In the genomic region with DNA sequence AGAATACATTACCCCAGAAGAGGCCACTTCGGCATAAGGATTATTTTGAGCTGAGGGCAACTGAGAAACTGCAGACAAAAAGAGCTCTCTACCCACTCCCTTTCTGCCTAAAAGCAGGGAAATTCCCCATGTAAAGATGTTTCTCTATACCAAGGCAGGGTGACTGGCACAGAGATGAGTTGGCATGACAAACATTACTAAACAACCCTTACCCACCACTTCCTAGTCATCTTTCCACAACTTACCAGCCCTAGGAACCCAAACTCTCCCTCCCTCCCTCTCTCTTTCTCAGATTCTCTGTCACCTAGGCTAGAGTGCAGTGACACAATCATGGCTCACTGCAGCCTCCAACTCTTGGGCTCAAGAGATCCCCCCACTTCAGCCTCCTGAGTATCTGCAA, we compare ENCODE assay signal across 17 cellular contexts.
DNase-seq lines count a peak whose midpoint lies in the region; ATAC-seq and TF ChIP-seq lines count a peak whose summit lies in the region.
"Had no signal": no experiment of that assay in that cellular context is flagged by ENCODE, and none has a peak within 500 bp of the region (broad histone marks: within the 10 kb centered on the region; RNA-seq: fewer than 3 reads in every experiment).

No MANE protein-coding gene starts in this region.

- H3K36me3 ChIP-seq in mammary epithelial cell (ENCODE audit: insufficient read depth, low read length) (no peaks in the 10 kb centered on the region), PC-3 (ENCODE audit: low read depth, low read length) (no peaks in the 10 kb centered on the region)
- H3K36me3 ChIP-seq: SJCRH30 had no signal

- peak; percentile 88 for ATAC-seq in PC-3
- ATAC-seq in activated T-helper 17 cell treated with anti-CD3 and anti-CD28 coated beads, Interleukin-2, amount 50 U/mL, for 72 hours (replicated peaks) = peak; percentile 97
- ATAC-seq in stimulated activated naive CD8-positive, alpha-beta T cell treated with anti-CD3 and anti-CD28 coated beads, Interleukin-15, Interleukin-2, amounts not matched to agents 100 U/mL and 50 U/mL, for 24 hours = peak; percentile 86
- ATAC-seq in GM21367 (IDR thresholded peaks at IDR 0.05; ENCODE audit: unreplicated experiment) = no peak
- no peak for ATAC-seq in HG02763 (IDR thresholded peaks at IDR 0.05; ENCODE audit: unreplicated experiment)
- ATAC-seq: natural killer cell had no signal

- H3K27ac ChIP-seq in mammary epithelial cell (ENCODE audit: insufficient read depth, low read depth, low read length) = no peak overlapping the region
- peak overlapping the region; percentile 77 for H3K27ac ChIP-seq in PC-3 (ENCODE audit: low read length)
- H3K27ac ChIP-seq: esophagus squamous epithelium, SJCRH30 had no signal

- H2AFZ ChIP-seq in mammary epithelial cell (ENCODE audit: low read depth, low read length) = no peak overlapping the region
- H2AFZ ChIP-seq in PC-3 (ENCODE audit: low read length) = no peak overlapping the region

- no peaks in the 10 kb centered on the region for H3K9me3 ChIP-seq in mammary epithelial cell (replicated peaks; ENCODE audit: insufficient read depth, low read length)
- H3K9me3 ChIP-seq in PC-3 (ENCODE audit: low read length) = no peaks in the 10 kb centered on the region
- H3K9me3 ChIP-seq: esophagus squamous epithelium, SJCRH30 had no signal

- BruUV-seq in mammary epithelial cell (replicated peaks; lab: Mats Ljungman, UMichigan) (no TSS peak), MCF 10A (replicated peaks; lab: Mats Ljungman, UMichigan) (no TSS peak), PC-3 (replicated peaks; lab: Mats Ljungman, UMichigan) (no TSS peak)

- in situ Hi-C loops in mammary epithelial cell (cut with MboI; ENCODE audit: low sequenced_read_pairs in 2 of 2) = loop anchor here (5.0 to 25.0 kb wide), 3 partner anchors 230 to 1350 kb away; a partner anchor contains a TSS

- no peaks in the 10 kb centered on the region for H3K79me2 ChIP-seq in mammary epithelial cell (ENCODE audit: insufficient read depth, low read length)
- H3K79me2 ChIP-seq in PC-3 (ENCODE audit: low read length) = no peaks in the 10 kb centered on the region

- H3F3A ChIP-seq in PC-3 (ENCODE audit: low read length, unreplicated experiment) = no peaks in the 10 kb centered on the region

- H3K4me1 ChIP-seq in mammary epithelial cell (ENCODE audit: insufficient read depth, low read length) (no peaks in the 10 kb centered on the region), PC-3 (ENCODE audit: insufficient read depth, low read length) (peaks cover 23% of the 10 kb centered on the region)
- H3K4me1 ChIP-seq: SJCRH30 had no signal

- H4K20me1 ChIP-seq in mammary epithelial cell (ENCODE audit: insufficient read depth, low read length) (no peaks in the 10 kb centered on the region), PC-3 (ENCODE audit: low read length) (no peaks in the 10 kb centered on the region)

- H3K9ac ChIP-seq in mammary epithelial cell (ENCODE audit: insufficient read depth, low read length) (no peak overlapping the region), PC-3 (ENCODE audit: low read length) (no peak overlapping the region)

- intact Hi-C loops in mammary epithelial cell (cut with micrococcal nuclease) = no loop called here
- intact Hi-C loops in MCF 10A (cut with micrococcal nuclease) = no loop called here
- intact Hi-C loops in PC-3 (cut with micrococcal nuclease) = loop anchor here (5.0 to 10.0 kb wide), 3 partner anchors 65 to 403 kb away; no protein-coding TSS in a partner anchor

- H3K27ac Mint-ChIP-seq in MCF 10A (ENCODE audit: low read depth, unreplicated experiment) = no peak overlapping the region
- H3K27ac Mint-ChIP-seq in activated T-helper 17 cell treated with anti-CD3 and anti-CD28 coated beads, Interleukin-2, amount 50 U/mL, for 72 hours = peak overlapping the region; percentile 66
- H3K27ac Mint-ChIP-seq: natural killer cell, type B pancreatic cell had no signal

- CTCF ChIA-PET in mammary epithelial cell (lab: Charles Lee; ENCODE audit: low non-redundant PET) = no interaction called here
- CTCF ChIA-PET in MCF 10A (lab: Yijun Ruan, JAX) = interaction anchor here (0.8 to 9.8 kb wide), 5 partner anchors 13 to 256 kb away, joined by 3 to 200 read pairs (median 4); no protein-coding TSS in a partner anchor
- CTCF ChIA-PET in PC-3 (lab: Charles Lee) = no interaction called here

- no peak overlapping the region for H3K4me3 ChIP-seq in mammary epithelial cell (replicated peaks in 1 of 3; ENCODE audit: insufficient read depth in 1 of 3, low read depth in 2 of 3, low read length in 3 of 3)
- H3K4me3 ChIP-seq in PC-3 (ENCODE audit: low read length) = no peak overlapping the region
- H3K4me3 ChIP-seq: esophagus squamous epithelium, SJCRH30 had no signal

- DNase-seq in mammary epithelial cell (peak; percentile 49), MCF 10A (ENCODE audit: unreplicated experiment) (no peak), PC-3 (peak; percentile 66)
- DNase-seq in stimulated activated naive CD8-positive, alpha-beta T cell treated with anti-CD3 and anti-CD28 coated beads, Interleukin-15, Interleukin-2, amounts not matched to agents 100 U/mL and 50 U/mL, for 24 hours = peak; percentile 8
- DNase-seq: activated gamma-delta T cell treated with Interleukin-2 at 50 U/mL for 16 hours; CD8-positive, alpha-beta memory T cell; DMS53; effector CD8-positive, alpha-beta T cell; esophagus squamous epithelium; natural killer cell; NCI-H1694 treated with DMSO at 0.1 percent for 48 hours; SJCRH30 had no signal

- no peaks in the 10 kb centered on the region for H3K9me2 ChIP-seq in PC-3 (replicated peaks; ENCODE audit: low read length)

- H3K4me1 Mint-ChIP-seq in MCF 10A (ENCODE audit: insufficient read depth, unreplicated experiment) = peaks cover 6% of the 10 kb centered on the region
- peaks cover 14% of the 10 kb centered on the region for H3K4me1 Mint-ChIP-seq in activated T-helper 17 cell treated with anti-CD3 and anti-CD28 coated beads, Interleukin-2, amount 50 U/mL, for 72 hours
- H3K4me1 Mint-ChIP-seq: natural killer cell had no signal

- H3K9me3 Mint-ChIP-seq in MCF 10A (ENCODE audit: unreplicated experiment) = no peaks in the 10 kb centered on the region
- H3K9me3 Mint-ChIP-seq in activated T-helper 17 cell treated with anti-CD3 and anti-CD28 coated beads, Interleukin-2, amount 50 U/mL, for 72 hours = no peaks in the 10 kb centered on the region
- H3K9me3 Mint-ChIP-seq: CD8-positive, alpha-beta memory T cell; IgD-negative memory B cell; natural killer cell; type B pancreatic cell had no signal

- 94% methylated on average over 1 of the region's 1 CpG for WGBS in mammary epithelial cell (ENCODE audit: low coverage, missing lambda C conversion rate)

- TF ChIP-seq CTCF in mammary epithelial cell (conservative IDR thresholded peaks at IDR 0.05 in 1 of 2, IDR thresholded peaks at IDR 0.05 in 1 of 2; ENCODE audit: extremely low read depth in 1 of 2, insufficient read depth in 1 of 2, low read depth in 1 of 2, low read length in 2 of 2) (no peak), MCF 10A (IDR thresholded peaks at IDR 0.05; ENCODE audit: unreplicated experiment) (no peak), PC-3 (conservative IDR thresholded peaks at IDR 0.05; ENCODE audit: low read depth, low read length) (no peak)

- dilution Hi-C loops in mammary epithelial cell (cut with HindIII; ENCODE audit: low sequenced_read_pairs) = no loop called here

- no peak overlapping the region for H3K4me2 ChIP-seq in mammary epithelial cell (ENCODE audit: insufficient read depth, low read depth, low read length)
- 0 out of 2 replicates have a peak overlapping the region, but pooled peaks have one; percentile 18 for H3K4me2 ChIP-seq in PC-3 (ENCODE audit: low read length)

- no peak overlapping the region for H3K4me3 Mint-ChIP-seq in MCF 10A (ENCODE audit: unreplicated experiment)
- H3K4me3 Mint-ChIP-seq in activated T-helper 17 cell treated with anti-CD3 and anti-CD28 coated beads, Interleukin-2, amount 50 U/mL, for 72 hours = peak overlapping the region; percentile 35
- H3K4me3 Mint-ChIP-seq: IgD-negative memory B cell, natural killer cell, type B pancreatic cell had no signal

- POLR2A ChIA-PET in MCF 10A (lab: Yijun Ruan, JAX) = interaction anchor here (0.8 kb wide), 1 partner anchor 177 kb away, joined by 3 read pairs; no protein-coding TSS in a partner anchor
- POLR2A ChIA-PET in PC-3 (lab: Charles Lee; ENCODE audit: unreplicated experiment) = no interaction called here

- H3K27me3 ChIP-seq in mammary epithelial cell (ENCODE audit: insufficient read depth, low read length) (no peaks in the 10 kb centered on the region), PC-3 (ENCODE audit: low read length) (no peaks in the 10 kb centered on the region)
- H3K27me3 ChIP-seq: esophagus squamous epithelium, SJCRH30 had no signal

- H3K27me3 Mint-ChIP-seq in MCF 10A (ENCODE audit: insufficient read depth, unreplicated experiment) = no peaks in the 10 kb centered on the region
- H3K27me3 Mint-ChIP-seq in activated T-helper 17 cell treated with anti-CD3 and anti-CD28 coated beads, Interleukin-2, amount 50 U/mL, for 72 hours = no peaks in the 10 kb centered on the region
- H3K27me3 Mint-ChIP-seq: IgD-negative memory B cell had no signal

- no peaks in the 10 kb centered on the region for H3K36me3 Mint-ChIP-seq in MCF 10A (ENCODE audit: insufficient read depth, unreplicated experiment)
- H3K36me3 Mint-ChIP-seq in activated T-helper 17 cell treated with anti-CD3 and anti-CD28 coated beads, Interleukin-2, amount 50 U/mL, for 72 hours (ENCODE audit: low read depth) = no peaks in the 10 kb centered on the region
- H3K36me3 Mint-ChIP-seq: CD8-positive, alpha-beta memory T cell; natural killer cell; type B pancreatic cell had no signal

Comparison
In these comparisons a context has a peak if more than half of its experiments do, and no peak if none do; other contexts are left out.
1. ATAC-seq: peak in PC-3 (single experiment), activated T-helper 17 cell treated with anti-CD3 and anti-CD28 coated beads, Interleukin-2, amount 50 U/mL, for 72 hours (single experiment) and stimulated activated naive CD8-positive, alpha-beta T cell treated with anti-CD3 and anti-CD28 coated beads, Interleukin-15, Interleukin-2, amounts not matched to agents 100 U/mL and 50 U/mL, for 24 hours (single experiment); none in GM21367 (single experiment) and HG02763 (single experiment).